ENCODE assay signal across 10 cellular contexts in the genomic region with DNA sequence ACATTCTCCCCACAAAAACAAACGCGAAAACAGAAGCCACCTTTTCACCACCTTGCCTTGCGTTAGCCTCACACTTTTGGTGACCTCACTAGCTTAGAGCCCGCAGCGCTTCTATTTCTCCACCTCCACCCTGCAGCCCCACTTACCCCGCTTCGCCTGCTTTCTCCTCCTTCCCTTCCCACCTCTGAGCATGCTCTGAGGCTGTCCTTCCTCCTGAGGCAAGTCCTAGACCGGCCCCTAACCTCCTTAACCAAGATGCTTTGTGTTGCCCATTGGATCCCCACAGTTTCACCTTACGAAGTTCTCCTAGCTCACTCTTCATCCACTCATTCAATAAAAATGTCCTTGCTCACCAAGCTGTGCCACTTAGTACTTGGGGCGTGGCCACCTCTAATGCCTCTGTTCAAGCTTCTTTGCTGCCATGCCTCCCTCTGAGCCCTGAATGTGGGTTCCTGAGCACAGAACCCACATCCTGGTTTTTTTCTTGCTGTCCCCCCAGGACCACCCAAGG. TPM values are rescaled to one million over a fixed set of nuclear protein-coding genes. Genes with fewer than 3 reads are reported as not detected.
DNase-seq lines count a peak whose midpoint lies in the region; ATAC-seq and TF ChIP-seq lines count a peak whose summit lies in the region.
"Had no signal": no experiment of that assay in that cellular context is flagged by ENCODE, and none has a peak within 500 bp of the region (broad histone marks: within the 10 kb centered on the region; RNA-seq: fewer than 3 reads in every experiment).

No MANE protein-coding gene starts in this region.

- H3K4me3 Mint-ChIP-seq in activated naive CD8-positive, alpha-beta T cell treated with anti-CD3 and anti-CD28 coated beads, Interleukin-2, amount 50 U/mL, for 24 hours = peak overlapping the region; percentile 90
- no peak overlapping the region for H3K4me3 Mint-ChIP-seq in WTC11

- H3K4me1 Mint-ChIP-seq in activated naive CD8-positive, alpha-beta T cell treated with anti-CD3 and anti-CD28 coated beads, Interleukin-2, amount 50 U/mL, for 24 hours = peaks cover 50% of the 10 kb centered on the region
- H3K4me1 Mint-ChIP-seq in WTC11 = peaks cover 37% of the 10 kb centered on the region

- H3K36me3 Mint-ChIP-seq in activated naive CD8-positive, alpha-beta T cell treated with anti-CD3 and anti-CD28 coated beads, Interleukin-2, amount 50 U/mL, for 24 hours (ENCODE audit: low read depth) = peaks cover 17% of the 10 kb centered on the region
- no peaks in the 10 kb centered on the region for H3K36me3 Mint-ChIP-seq in WTC11

- ATAC-seq in activated naive CD8-positive, alpha-beta T cell treated with anti-CD3 and anti-CD28 coated beads, Interleukin-2, amount 50 U/mL, for 24 hours = peak; percentile 13
- no peak for ATAC-seq in WTC11

- no peak overlapping the region for H3K27ac ChIP-seq in rectal smooth muscle tissue (ENCODE audit: low read depth, low read length)

- CTCF ChIA-PET in WTC11 (lab: Charles Lee) = interaction anchor here (1.0 to 1.4 kb wide), 2 partner anchors 20 to 324 kb away, joined by 3 read pairs; no protein-coding TSS in a partner anchor

- no peaks in the 10 kb centered on the region for H3K36me3 ChIP-seq in rectal smooth muscle tissue (ENCODE audit: control insufficient read depth, insufficient read depth, low read length)

- H3K9me3 Mint-ChIP-seq in activated naive CD8-positive, alpha-beta T cell treated with anti-CD3 and anti-CD28 coated beads, Interleukin-2, amount 50 U/mL, for 24 hours = no peaks in the 10 kb centered on the region
- no peaks in the 10 kb centered on the region for H3K9me3 Mint-ChIP-seq in WTC11

- H3K27me3 ChIP-seq in rectal smooth muscle tissue (ENCODE audit: control insufficient read depth, insufficient read depth, low read length) = no peaks in the 10 kb centered on the region

- H3K4me3 ChIP-seq in rectal smooth muscle tissue (ENCODE audit: low read length) = peak overlapping the region; percentile 4

- peak overlapping the region; percentile 81 for H3K27ac Mint-ChIP-seq in activated naive CD8-positive, alpha-beta T cell treated with anti-CD3 and anti-CD28 coated beads, Interleukin-2, amount 50 U/mL, for 24 hours
- H3K27ac Mint-ChIP-seq in WTC11 = no peak overlapping the region

- H3K4me1 ChIP-seq in rectal smooth muscle tissue (ENCODE audit: control insufficient read depth, insufficient read depth, low read length) = no peaks in the 10 kb centered on the region

- H3K9ac ChIP-seq in rectal smooth muscle tissue (ENCODE audit: low read length) = no peak overlapping the region

- TF ChIP-seq CTCF in WTC11 (IDR thresholded peaks at IDR 0.05) = no peak

- POLR2A ChIA-PET in WTC11 (lab: Charles Lee) = interaction anchor here (0.8 kb wide), 1 partner anchor 156 kb away, joined by 3 read pairs; no protein-coding TSS in a partner anchor

- no peaks in the 10 kb centered on the region for H3K27me3 Mint-ChIP-seq in activated naive CD8-positive, alpha-beta T cell treated with anti-CD3 and anti-CD28 coated beads, Interleukin-2, amount 50 U/mL, for 24 hours
- peaks cover 19% of the 10 kb centered on the region; the same call in 1 of the 2 replicates for H3K27me3 Mint-ChIP-seq in WTC11 (ENCODE audit: low read depth)

- DNase-seq in EH (ENCODE audit: low read depth) = peak; percentile 47
- DNase-seq in LoVo (ENCODE audit: low spot score) = peak; percentile 32
- DNase-seq in activated naive CD8-positive, alpha-beta T cell treated with anti-CD3 and anti-CD28 coated beads, Interleukin-2, amount 50 U/mL, for 24 hours = no peak
- no peak for DNase-seq in HCEC 1CT
- no peak for DNase-seq in WTC11 (ENCODE audit: low spot score)
- DNase-seq in central memory CD4-positive, alpha-beta T cell = no peak
- DNase-seq: head of caudate nucleus, Kasumi-1, NCI-H510A treated with DMSO at 0.1 percent for 48 hours had no signal

TF ChIP-seq in WTC11, 78 proteins besides CTCF, POLR2A, EP300 and RAD21 (continues in another document):
- TF ChIP-seq IRF2 (CRISPR knock-in tag; IDR thresholded peaks at IDR 0.05; ENCODE audit: borderline replicate concordance, low read depth) (no peak), GABPB1 (CRISPR knock-in tag; IDR thresholded peaks at IDR 0.05) (no peak), NFE2L1 (CRISPR knock-in tag; IDR thresholded peaks at IDR 0.05) (no peak), JUN (CRISPR knock-in tag; IDR thresholded peaks at IDR 0.05) (no peak), ZNF219 (CRISPR knock-in tag; IDR thresholded peaks at IDR 0.05; ENCODE audit: borderline replicate concordance) (no peak), SP1 (CRISPR knock-in tag; conservative IDR thresholded peaks at IDR 0.05) (no peak), ESRRA (CRISPR knock-in tag; IDR thresholded peaks at IDR 0.05; ENCODE audit: borderline replicate concordance) (no peak), HMGA2 (CRISPR knock-in tag; IDR thresholded peaks at IDR 0.05) (no peak), ZNF396 (CRISPR knock-in tag; IDR thresholded peaks at IDR 0.05; ENCODE audit: borderline replicate concordance) (no peak)
- TF ChIP-seq, protein P1, sequence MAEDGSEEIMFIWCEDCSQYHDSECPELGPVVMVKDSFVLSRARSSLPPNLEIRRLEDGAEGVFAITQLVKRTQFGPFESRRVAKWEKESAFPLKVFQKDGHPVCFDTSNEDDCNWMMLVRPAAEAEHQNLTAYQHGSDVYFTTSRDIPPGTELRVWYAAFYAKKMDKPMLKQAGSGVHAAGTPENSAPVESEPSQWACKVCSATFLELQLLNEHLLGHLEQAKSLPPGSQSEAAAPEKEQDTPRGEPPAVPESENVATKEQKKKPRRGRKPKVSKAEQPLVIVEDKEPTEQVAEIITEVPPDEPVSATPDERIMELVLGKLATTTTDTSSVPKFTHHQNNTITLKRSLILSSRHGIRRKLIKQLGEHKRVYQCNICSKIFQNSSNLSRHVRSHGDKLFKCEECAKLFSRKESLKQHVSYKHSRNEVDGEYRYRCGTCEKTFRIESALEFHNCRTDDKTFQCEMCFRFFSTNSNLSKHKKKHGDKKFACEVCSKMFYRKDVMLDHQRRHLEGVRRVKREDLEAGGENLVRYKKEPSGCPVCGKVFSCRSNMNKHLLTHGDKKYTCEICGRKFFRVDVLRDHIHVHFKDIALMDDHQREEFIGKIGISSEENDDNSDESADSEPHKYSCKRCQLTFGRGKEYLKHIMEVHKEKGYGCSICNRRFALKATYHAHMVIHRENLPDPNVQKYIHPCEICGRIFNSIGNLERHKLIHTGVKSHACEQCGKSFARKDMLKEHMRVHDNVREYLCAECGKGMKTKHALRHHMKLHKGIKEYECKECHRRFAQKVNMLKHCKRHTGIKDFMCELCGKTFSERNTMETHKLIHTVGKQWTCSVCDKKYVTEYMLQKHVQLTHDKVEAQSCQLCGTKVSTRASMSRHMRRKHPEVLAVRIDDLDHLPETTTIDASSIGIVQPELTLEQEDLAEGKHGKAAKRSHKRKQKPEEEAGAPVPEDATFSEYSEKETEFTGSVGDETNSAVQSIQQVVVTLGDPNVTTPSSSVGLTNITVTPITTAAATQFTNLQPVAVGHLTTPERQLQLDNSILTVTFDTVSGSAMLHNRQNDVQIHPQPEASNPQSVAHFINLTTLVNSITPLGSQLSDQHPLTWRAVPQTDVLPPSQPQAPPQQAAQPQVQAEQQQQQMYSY (CRISPR knock-in tag; IDR thresholded peaks at IDR 0.05) = no peak
- TF ChIP-seq, protein P2, sequence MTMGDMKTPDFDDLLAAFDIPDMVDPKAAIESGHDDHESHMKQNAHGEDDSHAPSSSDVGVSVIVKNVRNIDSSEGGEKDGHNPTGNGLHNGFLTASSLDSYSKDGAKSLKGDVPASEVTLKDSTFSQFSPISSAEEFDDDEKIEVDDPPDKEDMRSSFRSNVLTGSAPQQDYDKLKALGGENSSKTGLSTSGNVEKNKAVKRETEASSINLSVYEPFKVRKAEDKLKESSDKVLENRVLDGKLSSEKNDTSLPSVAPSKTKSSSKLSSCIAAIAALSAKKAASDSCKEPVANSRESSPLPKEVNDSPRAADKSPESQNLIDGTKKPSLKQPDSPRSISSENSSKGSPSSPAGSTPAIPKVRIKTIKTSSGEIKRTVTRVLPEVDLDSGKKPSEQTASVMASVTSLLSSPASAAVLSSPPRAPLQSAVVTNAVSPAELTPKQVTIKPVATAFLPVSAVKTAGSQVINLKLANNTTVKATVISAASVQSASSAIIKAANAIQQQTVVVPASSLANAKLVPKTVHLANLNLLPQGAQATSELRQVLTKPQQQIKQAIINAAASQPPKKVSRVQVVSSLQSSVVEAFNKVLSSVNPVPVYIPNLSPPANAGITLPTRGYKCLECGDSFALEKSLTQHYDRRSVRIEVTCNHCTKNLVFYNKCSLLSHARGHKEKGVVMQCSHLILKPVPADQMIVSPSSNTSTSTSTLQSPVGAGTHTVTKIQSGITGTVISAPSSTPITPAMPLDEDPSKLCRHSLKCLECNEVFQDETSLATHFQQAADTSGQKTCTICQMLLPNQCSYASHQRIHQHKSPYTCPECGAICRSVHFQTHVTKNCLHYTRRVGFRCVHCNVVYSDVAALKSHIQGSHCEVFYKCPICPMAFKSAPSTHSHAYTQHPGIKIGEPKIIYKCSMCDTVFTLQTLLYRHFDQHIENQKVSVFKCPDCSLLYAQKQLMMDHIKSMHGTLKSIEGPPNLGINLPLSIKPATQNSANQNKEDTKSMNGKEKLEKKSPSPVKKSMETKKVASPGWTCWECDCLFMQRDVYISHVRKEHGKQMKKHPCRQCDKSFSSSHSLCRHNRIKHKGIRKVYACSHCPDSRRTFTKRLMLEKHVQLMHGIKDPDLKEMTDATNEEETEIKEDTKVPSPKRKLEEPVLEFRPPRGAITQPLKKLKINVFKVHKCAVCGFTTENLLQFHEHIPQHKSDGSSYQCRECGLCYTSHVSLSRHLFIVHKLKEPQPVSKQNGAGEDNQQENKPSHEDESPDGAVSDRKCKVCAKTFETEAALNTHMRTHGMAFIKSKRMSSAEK (CRISPR knock-in tag; IDR thresholded peaks at IDR 0.05; ENCODE audit: borderline replicate concordance) = no peak
- TF ChIP-seq, protein P3, sequence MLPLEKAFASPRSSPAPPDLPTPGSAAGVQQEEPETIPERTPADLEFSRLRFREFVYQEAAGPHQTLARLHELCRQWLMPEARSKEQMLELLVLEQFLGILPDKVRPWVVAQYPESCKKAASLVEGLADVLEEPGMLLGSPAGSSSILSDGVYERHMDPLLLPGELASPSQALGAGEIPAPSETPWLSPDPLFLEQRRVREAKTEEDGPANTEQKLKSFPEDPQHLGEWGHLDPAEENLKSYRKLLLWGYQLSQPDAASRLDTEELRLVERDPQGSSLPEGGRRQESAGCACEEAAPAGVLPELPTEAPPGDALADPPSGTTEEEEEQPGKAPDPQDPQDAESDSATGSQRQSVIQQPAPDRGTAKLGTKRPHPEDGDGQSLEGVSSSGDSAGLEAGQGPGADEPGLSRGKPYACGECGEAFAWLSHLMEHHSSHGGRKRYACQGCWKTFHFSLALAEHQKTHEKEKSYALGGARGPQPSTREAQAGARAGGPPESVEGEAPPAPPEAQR (CRISPR knock-in tag; IDR thresholded peaks at IDR 0.05) = no peak

RNA-seq across cellular contexts. Expression of a gene that starts 1.3 kb away (rescaled TPM):
- 0.34 to 0.70 TPM (median 0.50 TPM) in 3 replicates for total RNA-seq in WTC11 (2021)

RNA-seq across cellular contexts. Expression of a gene that starts 1.4 kb away (rescaled TPM):
- 1.2 to 1.6 TPM (median 1.5 TPM) in 3 replicates for total RNA-seq in WTC11 (2021)

RNA-seq across cellular contexts. Expression of a gene that starts 21.5 kb away (rescaled TPM):
- total RNA-seq in WTC11 (2021) = 0.81 to 1.1 TPM (median 0.85 TPM) in 3 replicates

Comparison
In these comparisons a context has a peak if more than half of its experiments do, and no peak if none do; other contexts are left out.
1. DNase-seq: peak in EH (single experiment) and LoVo (single experiment); none in activated naive CD8-positive, alpha-beta T cell treated with anti-CD3 and anti-CD28 coated beads, Interleukin-2, amount 50 U/mL, for 24 hours (single experiment), HCEC 1CT (single experiment), WTC11 (single experiment) and central memory CD4-positive, alpha-beta T cell (single experiment).